12 cellular contexts compared by ENCODE assay signal in genomic region chr5:15502208-15502607, GRCh38. TPM values are rescaled to one million over a fixed set of nuclear protein-coding genes. Genes with fewer than 3 reads are reported as not detected.
A peak's percentile ranks its signal among the peaks of the same experiment; 100 is the strongest.
DNase-seq lines count a peak whose midpoint lies in the region; ATAC-seq and TF ChIP-seq lines count a peak whose summit lies in the region.
"Had no signal": no experiment of that assay in that cellular context is flagged by ENCODE, and none has a peak within 500 bp of the region (broad histone marks: within the 10 kb centered on the region; RNA-seq: fewer than 3 reads in every experiment).

No MANE protein-coding gene starts in this region.

- no peaks in the 10 kb centered on the region for H3K9me3 ChIP-seq in mesodermal cell (ENCODE audit: control insufficient read depth, low read length)
- H3K9me3 ChIP-seq in upper lobe of right lung = no peaks in the 10 kb centered on the region

- 100% methylated on average over 1 of the region's 5 CpGs; no CpG with 5 or more reads in 1 of the 2 experiments for WGBS in mesodermal cell (ENCODE audit: insufficient coverage in 2 of 2), 2 experiments

- peaks cover 0 to 32% (median 6%) of the 10 kb centered on the region in 45 donors for H3K27me3 ChIP-seq in dorsolateral prefrontal cortex
- no peaks in the 10 kb centered on the region for H3K27me3 ChIP-seq in upper lobe of right lung

- H3K4me3 ChIP-seq in dorsolateral prefrontal cortex = peak overlapping the region in 51 of 59 donors; percentile 9 to 85 (median 72)
- H3K4me3 ChIP-seq in mesodermal cell (ENCODE audit: extremely low read depth, insufficient read depth, low read length, poor library complexity, severe bottlenecking) = peak overlapping the region; percentile 71
- H3K4me3 ChIP-seq in upper lobe of right lung = peak overlapping the region; percentile 64

- peaks cover 28% of the 10 kb centered on the region for H3K36me3 ChIP-seq in mesodermal cell (ENCODE audit: control insufficient read depth, insufficient read depth, low read length)
- H3K36me3 ChIP-seq in upper lobe of right lung = no peaks in the 10 kb centered on the region

- H3K27ac ChIP-seq in dorsolateral prefrontal cortex = peak overlapping the region in 5 of 59 donors; percentile 2 to 88 (median 36)
- peak overlapping the region; percentile 70 for H3K27ac ChIP-seq in mesodermal cell (ENCODE audit: low read depth, low read length, severe bottlenecking)
- H3K27ac ChIP-seq in upper lobe of right lung = peak overlapping the region; percentile 1

- no peak for ATAC-seq in upper lobe of right lung
- no peak for ATAC-seq in HG03039 (IDR thresholded peaks at IDR 0.05; ENCODE audit: unreplicated experiment)
- ATAC-seq in GM18511 (IDR thresholded peaks at IDR 0.05; ENCODE audit: unreplicated experiment) = no peak

- no peak for TF ChIP-seq CTCF in dorsolateral prefrontal cortex (IDR thresholded peaks at IDR 0.05 in 54 of 56, conservative IDR thresholded peaks at IDR 0.05 in 2 of 56; ENCODE audit: low read depth in 1 of 56, partially characterized antibody in 56 of 56)
- TF ChIP-seq CTCF in upper lobe of right lung (IDR thresholded peaks at IDR 0.05) = no peak

- intact Hi-C loops in dorsolateral prefrontal cortex (cut with DNase I) (loop anchor here (5.0 to 10.0 kb wide), 2 partner anchors 290 to 323 kb away; no protein-coding TSS in a partner anchor), upper lobe of right lung (cut with DNase I) (no loop called here)

- H3K4me1 ChIP-seq in mesodermal cell (ENCODE audit: control insufficient read depth, insufficient read depth, low read length, poor library complexity, severe bottlenecking) (peaks cover 4% of the 10 kb centered on the region), upper lobe of right lung (peaks cover 5% of the 10 kb centered on the region)

- DNase-seq in NCI-H524 (lab: John Stamatoyannopoulos, UW) (peak; percentile 14 to 41), NCI-H524 treated with DMSO at 0.1 percent for 48 hours (lab: John Stamatoyannopoulos, UW) (no peak), dorsolateral prefrontal cortex (no peak), upper lobe of right lung (no peak), NOMO-1 treated with DMSO at 0.1 percent for 48 hours (lab: John Stamatoyannopoulos, UW; ENCODE audit: unreplicated experiment) (no peak)
- DNase-seq: NCI-H1417; SHP77 treated with DMSO at 0.1 percent for 48 hours; stimulated activated CD4-positive, alpha-beta T cell treated with anti-CD3 and anti-CD28 coated beads, Interleukin-12 subunit alpha, Interleukin-12 subunit beta, amount 100 ng/mL, for 4 hours had no signal

RNA-seq across cellular contexts. Expression of gene FBXL7, which starts 2.2 kb away (rescaled TPM):
- 10 to 100 TPM in 116 of 120 experiments, 1 to 10 TPM in 4; 7.9 to 39.1 (median 15.8) TPM for total RNA-seq in dorsolateral prefrontal cortex
- 25.5 TPM for polyA plus RNA-seq in mesodermal cell (2013, experiment 1 of 2)
- polyA plus RNA-seq in mesodermal cell (2013, experiment 2 of 2) = 21.1 TPM
- 13.3 TPM for total RNA-seq in upper lobe of right lung
- total RNA-seq: activated CD8-positive, alpha-beta memory T cell treated with anti-CD3 and anti-CD28 coated beads for 36 hours had no signal

Comparison
In these comparisons a context has a peak if more than half of its experiments do, and no peak if none do; other contexts are left out.
1. DNase-seq: peak in NCI-H524 (2 of 2); none in NCI-H524 treated with DMSO at 0.1 percent for 48 hours (single experiment), dorsolateral prefrontal cortex (0 of 10), upper lobe of right lung (single experiment) and NOMO-1 treated with DMSO at 0.1 percent for 48 hours (single experiment).
2. Peak in every context shown above with its lines, with median percentiles within 50 percentile points of each other: H3K4me3 ChIP-seq.